Comparison of ENCODE assay signal across 8 cellular contexts in the genomic region with DNA sequence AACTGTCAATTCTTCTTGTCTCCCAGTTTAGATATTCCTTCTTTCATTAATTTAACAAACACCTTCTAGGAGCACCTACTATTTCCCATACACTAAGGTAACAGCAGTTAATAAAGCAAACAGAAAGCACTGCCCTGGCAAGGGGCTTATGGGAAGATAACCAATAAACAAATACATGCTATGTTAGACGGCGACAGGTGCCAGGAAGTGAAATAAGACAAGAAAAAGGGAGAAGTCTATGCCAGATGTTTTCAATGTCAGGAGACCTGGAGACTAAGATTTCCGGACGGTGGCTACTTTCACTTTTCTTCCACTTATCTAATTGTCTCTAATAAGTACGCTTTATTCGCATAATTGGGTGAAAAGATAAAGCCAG. TPM values are rescaled to one million over a fixed set of nuclear protein-coding genes. Genes with fewer than 3 reads are reported as not detected.
DNase-seq lines count a peak whose midpoint lies in the region; ATAC-seq and TF ChIP-seq lines count a peak whose summit lies in the region.

No MANE protein-coding gene starts in this region.

- peaks cover 5% of the 10 kb centered on the region; the same call in 1 of the 2 replicates for H3K9me3 ChIP-seq in HAP-1
- no peaks in the 10 kb centered on the region for H3K9me3 ChIP-seq in body of pancreas
- H3K9me3 ChIP-seq in thoracic aorta = no peaks in the 10 kb centered on the region

- H3K27me3 ChIP-seq in HAP-1 (ENCODE audit: low read depth) (no peaks in the 10 kb centered on the region), body of pancreas (no peaks in the 10 kb centered on the region), thoracic aorta (replicated peaks; ENCODE audit: insufficient read depth) (no peaks in the 10 kb centered on the region)

- peak; percentile 23 for DNase-seq in NCI-H82 (lab: John Stamatoyannopoulos, UW)
- no peak for DNase-seq in NCI-H82 treated with DMSO at 0.1 percent for 48 hours (lab: John Stamatoyannopoulos, UW; ENCODE audit: unreplicated experiment)
- peak in 1 of 2 experiments; percentile 9 for DNase-seq in HAP-1 (ENCODE audit: low spot score in 2 of 2)
- peak; percentile 51 for DNase-seq in NB4 (ENCODE audit: low read depth)
- peak; percentile 14 to 46 (median 30) for DNase-seq in body of pancreas
- DNase-seq in left lobe of liver (ENCODE audit: low spot score) = no peak
- DNase-seq in thoracic aorta (ENCODE audit: low spot score) = no peak
- no peak for DNase-seq in midbrain (lab: John Stamatoyannopoulos, UW)

- TF ChIP-seq POLR2A in NB4 (IDR thresholded peaks at IDR 0.05; ENCODE audit: extremely low read depth, insufficient read length) (no peak), body of pancreas (IDR thresholded peaks at IDR 0.05) (no peak)

- TF ChIP-seq CTCF in NB4 (IDR thresholded peaks at IDR 0.05; ENCODE audit: low read depth, low read length) = no peak
- no peak for TF ChIP-seq CTCF in body of pancreas (IDR thresholded peaks at IDR 0.05)
- TF ChIP-seq CTCF in thoracic aorta (IDR thresholded peaks at IDR 0.05) = no peak

- no peaks in the 10 kb centered on the region for H3K4me1 ChIP-seq in HAP-1
- peaks cover 30% of the 10 kb centered on the region for H3K4me1 ChIP-seq in body of pancreas
- peaks cover 9 to 26% of the 10 kb centered on the region in 2 donors for H3K4me1 ChIP-seq in thoracic aorta (ENCODE audit: control insufficient read depth in 1 of 2, low read depth in 2 of 2)

- H3K4me3 ChIP-seq in HAP-1 (peak overlapping the region; percentile 57), NB4 (ENCODE audit: low read depth, low read length) (peak overlapping the region; percentile 98), body of pancreas (peak overlapping the region; percentile 67 to 71), thoracic aorta (peak overlapping the region; percentile 76)

- in situ Hi-C loops in HAP-1 (cut with MboI; ENCODE audit: low sequenced_read_pairs) = no loop called here

- WGBS in body of pancreas, 2 donors = 0% methylated on average over 6 of the region's 6 CpGs

- intact Hi-C loops in body of pancreas (cut with DNase I) = no loop called here

- ATAC-seq in body of pancreas (peak; percentile 9), left lobe of liver (peak; percentile 6), thoracic aorta (ENCODE audit: insufficient number of reproducible peaks, low FRiP score, low read depth) (no peak)

- peak overlapping the region; percentile 72 to 92 (median 88) for H3K27ac ChIP-seq in body of pancreas
- peak overlapping the region; percentile 71 to 79 for H3K27ac ChIP-seq in thoracic aorta

- H3K36me3 ChIP-seq in HAP-1 (replicated peaks) (peaks cover 4% of the 10 kb centered on the region; the same call in 1 of the 2 replicates), body of pancreas (replicated peaks in 1 of 2; ENCODE audit: insufficient read depth in 1 of 2, low read depth in 2 of 2) (no peaks in the 10 kb centered on the region), thoracic aorta (no peaks in the 10 kb centered on the region)

RNA-seq across cellular contexts. Expression of a gene that starts 32.5 kb away (rescaled TPM):
- total RNA-seq in body of pancreas (1 to 10 TPM; 4.9 to 7.8 TPM), left lobe of liver (10.6 TPM), thoracic aorta (10 to 100 TPM in 1 of 2 donors, 1 to 10 TPM in 1; 9.2 to 15.7 TPM)

RNA-seq across cellular contexts. Expression of a gene that starts 45.0 kb away (rescaled TPM):
- total RNA-seq in body of pancreas (1 to 10 TPM; 3.3 to 7.0 TPM), left lobe of liver (2.2 TPM), thoracic aorta (1 to 10 TPM; 2.5 to 5.4 TPM)

Comparison
In these comparisons a context has a peak if more than half of its experiments do, and no peak if none do; other contexts are left out.
1. DNase-seq: peak in NCI-H82 (single experiment), NB4 (single experiment) and body of pancreas (4 of 4); none in NCI-H82 treated with DMSO at 0.1 percent for 48 hours (single experiment), left lobe of liver (single experiment), thoracic aorta (single experiment) and midbrain (single experiment).
2. Peak in every context shown above with its lines, with median percentiles within 50 percentile points of each other: H3K4me3 ChIP-seq.